In genomic region chr12:49462103-49462739, GRCh38 we compare ENCODE assay signal across 20 cellular contexts.
DNase-seq lines count a peak whose midpoint lies in the region; ATAC-seq and TF ChIP-seq lines count a peak whose summit lies in the region.
"Had no signal": no experiment of that assay in that cellular context is flagged by ENCODE, and none has a peak within 500 bp of the region (broad histone marks: within the 10 kb centered on the region; RNA-seq: fewer than 3 reads in every experiment).

No MANE protein-coding gene starts in this region.

- no peak for TF ChIP-seq POLR2A in gastroesophageal sphincter (IDR thresholded peaks at IDR 0.05)

- H3K36me3 ChIP-seq in osteoblast (ENCODE audit: insufficient read depth, low read length): peaks cover 4% of the 10 kb centered on the region
- H3K36me3 ChIP-seq in gastroesophageal sphincter: peaks cover 0 to 6% of the 10 kb centered on the region in 2 donors

- H3K27me3 ChIP-seq in osteoblast (ENCODE audit: insufficient read depth, low read length): no peaks in the 10 kb centered on the region
- H3K27me3 ChIP-seq in gastroesophageal sphincter: no peaks in the 10 kb centered on the region
- H3K27me3 ChIP-seq: spleen had no signal

- TF ChIP-seq EP300 in gastroesophageal sphincter (IDR thresholded peaks at IDR 0.05): no peak

- DNase-seq in SK-MEL-5 (ENCODE audit: low read depth, low spot score): peak; percentile 66
- peak; percentile 7 for DNase-seq in globus pallidus (ENCODE audit: low spot score)
- DNase-seq in osteoblast (ENCODE audit: insufficient read length, low spot score, missing footprints): no peak
- no peak for DNase-seq in HUDEP-2 (lab: John Stamatoyannopoulos, UW; ENCODE audit: unreplicated experiment in 76 of 76)
- DNase-seq in midbrain (lab: John Stamatoyannopoulos, UW): no peak
- DNase-seq: activated CD4-positive, alpha-beta T cell treated with anti-CD3 and anti-CD28 coated beads, Interleukin-2, amount 50 U/mL, for 4 hours; activated naive CD8-positive, alpha-beta T cell treated with anti-CD3 and anti-CD28 coated beads, Interleukin-2, amount 10 ng/mL, durations not matched to agents 7 days and 5 days; activated T-cell treated with anti-CD3 and anti-CD28 coated beads, Interleukin-2, amount 50 U/mL, for 24 hours; foreskin fibroblast; HFFc6; NCI-H1417; NCI-H226; occipital lobe; spleen; T1000 had no signal

- no peak for TF ChIP-seq CTCF in C4-2B (conservative IDR thresholded peaks at IDR 0.05)
- no peak for TF ChIP-seq CTCF in osteoblast (IDR thresholded peaks at IDR 0.05; ENCODE audit: extremely low read depth, low read depth, low read length)
- no peak for TF ChIP-seq CTCF in gastroesophageal sphincter (IDR thresholded peaks at IDR 0.05)

- no peak overlapping the region for H3K4me2 ChIP-seq in osteoblast (ENCODE audit: insufficient read depth, low read length)

- in situ Hi-C loops in SK-MEL-5 (cut with HindIII; ENCODE audit: low pct_unique_long_range_greater_than_20kb, low sequenced_read_pairs): no loop called here

- peaks cover 3% of the 10 kb centered on the region for H4K20me1 ChIP-seq in osteoblast (ENCODE audit: insufficient read depth, low read length)

- H3K4me1 ChIP-seq in osteoblast (ENCODE audit: insufficient read depth, low read length): no peaks in the 10 kb centered on the region
- H3K4me1 ChIP-seq in gastroesophageal sphincter: no peaks in the 10 kb centered on the region

- H3K27ac ChIP-seq in C4-2B (peak overlapping the region; percentile 73), osteoblast (ENCODE audit: low read depth, low read length) (no peak overlapping the region), gastroesophageal sphincter (no peak overlapping the region)
- H3K27ac ChIP-seq: spleen had no signal

- H3K4me3 ChIP-seq in osteoblast (ENCODE audit: insufficient read depth, low read length) (no peak overlapping the region), gastroesophageal sphincter (no peak overlapping the region)
- H3K4me3 ChIP-seq: K562, spleen had no signal

- peak overlapping the region; percentile 29 for H2AFZ ChIP-seq in osteoblast (ENCODE audit: low read length)

- peaks cover 2% of the 10 kb centered on the region for H3K79me2 ChIP-seq in osteoblast (ENCODE audit: insufficient read depth, low read length)

- H3K9me3 ChIP-seq in osteoblast (ENCODE audit: low read depth, low read length) (no peaks in the 10 kb centered on the region), gastroesophageal sphincter (no peaks in the 10 kb centered on the region)
- H3K9me3 ChIP-seq: spleen had no signal

- WGBS in gastroesophageal sphincter (ENCODE audit: low coverage in 1 of 2), 2 donors: 43 to 62% methylated on average over 3 to 6 of the region's 11 CpGs

- ATAC-seq in gastroesophageal sphincter: no peak
- no peak for ATAC-seq in HG03460 (IDR thresholded peaks at IDR 0.05; ENCODE audit: unreplicated experiment)
- ATAC-seq: K562; stimulated activated memory B cell treated with anti-CD40 and anti-IgM and Interleukin-4, amounts not matched to agents 10 μg/mL and 1 μg/mL and 100 μg/mL, for 72 hours had no signal

Comparison
In these comparisons a context has a peak if more than half of its experiments do, and no peak if none do; other contexts are left out.
1. DNase-seq: peak in SK-MEL-5 (single experiment) and globus pallidus (single experiment); none in osteoblast (single experiment), HUDEP-2 (0 of 76) and midbrain (single experiment).